16 cellular contexts compared by ENCODE assay signal in genomic region chr5:134380367-134380766, GRCh38. TPM values are rescaled to one million over a fixed set of nuclear protein-coding genes. Genes with fewer than 3 reads are reported as not detected.
DNase-seq lines count a peak whose midpoint lies in the region; ATAC-seq lines count a peak whose summit lies in the region.
"Had no signal": no experiment of that assay in that cellular context is flagged by ENCODE, and none has a peak within 500 bp of the region (broad histone marks: within the 10 kb centered on the region; RNA-seq: fewer than 3 reads in every experiment).

No MANE protein-coding gene starts in this region.

- H3K27me3 Mint-ChIP-seq in activated CD4-positive, alpha-beta T cell treated with anti-CD3 and anti-CD28 coated beads, Interleukin-2, amount 10 ng/mL, durations not matched to agents 7 days and 5 days: no peaks in the 10 kb centered on the region
- H3K27me3 Mint-ChIP-seq in CD4-positive, CD25-positive, alpha-beta regulatory T cell: no peaks in the 10 kb centered on the region
- H3K27me3 Mint-ChIP-seq in naive thymus-derived CD4-positive, alpha-beta T cell: no peaks in the 10 kb centered on the region

- H3K27ac ChIP-seq in CD4-positive, CD25-positive, alpha-beta regulatory T cell (ENCODE audit: insufficient read depth, low read length, poor library complexity, severe bottlenecking): peak overlapping the region; percentile 29
- H3K27ac ChIP-seq in KOPT-K1 (ENCODE audit: low read depth, low read length, poor library complexity, severe bottlenecking): peak overlapping the region; percentile 75
- H3K27ac ChIP-seq in naive thymus-derived CD4-positive, alpha-beta T cell (ENCODE audit: low read depth, low read length): peak overlapping the region; percentile 47
- H3K27ac ChIP-seq: BLaER1, KMS-11, PC-9 had no signal

- no peaks in the 10 kb centered on the region for H3K9me3 Mint-ChIP-seq in activated CD4-positive, alpha-beta T cell treated with anti-CD3 and anti-CD28 coated beads, Interleukin-2, amount 10 ng/mL, durations not matched to agents 7 days and 5 days
- no peaks in the 10 kb centered on the region for H3K9me3 Mint-ChIP-seq in CD4-positive, CD25-positive, alpha-beta regulatory T cell
- no peaks in the 10 kb centered on the region for H3K9me3 Mint-ChIP-seq in naive thymus-derived CD4-positive, alpha-beta T cell

- peak overlapping the region; percentile 47 for H3K27ac Mint-ChIP-seq in activated CD4-positive, alpha-beta T cell treated with anti-CD3 and anti-CD28 coated beads, Interleukin-2, amount 10 ng/mL, durations not matched to agents 7 days and 5 days
- H3K27ac Mint-ChIP-seq in CD4-positive, CD25-positive, alpha-beta regulatory T cell: peak overlapping the region in 2 of 3 donors; percentile 12 to 75
- H3K27ac Mint-ChIP-seq in naive thymus-derived CD4-positive, alpha-beta T cell: peak overlapping the region in 8 of 9 donors; percentile 0 to 91 (median 79)

- peak overlapping the region; percentile 4 for H3K4me3 Mint-ChIP-seq in activated CD4-positive, alpha-beta T cell treated with anti-CD3 and anti-CD28 coated beads, Interleukin-2, amount 10 ng/mL, durations not matched to agents 7 days and 5 days
- H3K4me3 Mint-ChIP-seq in CD4-positive, CD25-positive, alpha-beta regulatory T cell: peak overlapping the region in 3 of 4 donors; percentile 5 to 80 (median 27)
- H3K4me3 Mint-ChIP-seq in naive thymus-derived CD4-positive, alpha-beta T cell: peak overlapping the region in 9 of 10 donors; percentile 26 to 82 (median 57)

- POLR2A ChIA-PET in activated CD4-positive, alpha-beta T cell treated with anti-CD3 and anti-CD28 coated beads, Interleukin-2, amount 10 ng/mL, durations not matched to agents 7 days and 5 days (lab: Charles Lee): no interaction called here
- POLR2A ChIA-PET in naive thymus-derived CD4-positive, alpha-beta T cell (lab: Charles Lee): interaction anchor here (1.1 to 3.1 kb wide), 3 partner anchors 9 to 32 kb away, joined by 3 to 28 read pairs (median 10); partner anchors contain the start of genes CDKL3, CDKN2AIPNL and UBE2B

- ATAC-seq in CD4-positive, CD25-positive, alpha-beta regulatory T cell (ENCODE audit: low read depth in 2 of 2): no peak
- peak; percentile 66 for ATAC-seq in naive thymus-derived CD4-positive, alpha-beta T cell

- peaks cover 19% of the 10 kb centered on the region for H3K4me1 ChIP-seq in CD4-positive, CD25-positive, alpha-beta regulatory T cell (ENCODE audit: control insufficient read depth, insufficient read depth, low read length, poor library complexity, severe bottlenecking)
- H3K4me1 ChIP-seq in naive thymus-derived CD4-positive, alpha-beta T cell (ENCODE audit: control insufficient read depth in 2 of 2, insufficient read depth in 2 of 2, low read length in 2 of 2): peaks cover 0 to 8% of the 10 kb centered on the region in 2 donors
- H3K4me1 ChIP-seq: BLaER1 had no signal

- peaks cover 44% of the 10 kb centered on the region for H3K4me1 Mint-ChIP-seq in activated CD4-positive, alpha-beta T cell treated with anti-CD3 and anti-CD28 coated beads, Interleukin-2, amount 10 ng/mL, durations not matched to agents 7 days and 5 days
- peaks cover 27 to 57% (median 41%) of the 10 kb centered on the region in 4 donors for H3K4me1 Mint-ChIP-seq in CD4-positive, CD25-positive, alpha-beta regulatory T cell
- H3K4me1 Mint-ChIP-seq in naive thymus-derived CD4-positive, alpha-beta T cell: peaks cover 28 to 66% (median 48%) of the 10 kb centered on the region in 7 donors

- peaks cover 73% of the 10 kb centered on the region for H3K36me3 ChIP-seq in CD4-positive, CD25-positive, alpha-beta regulatory T cell (ENCODE audit: control insufficient read depth, insufficient read depth, low read length)
- peaks cover 78% of the 10 kb centered on the region for H3K36me3 ChIP-seq in KOPT-K1 (ENCODE audit: insufficient read depth, low read length)
- peaks cover 12 to 67% (median 22%) of the 10 kb centered on the region in 3 experiments for H3K36me3 ChIP-seq in naive thymus-derived CD4-positive, alpha-beta T cell (ENCODE audit: control insufficient read depth in 2 of 3, insufficient read depth in 3 of 3, low read length in 3 of 3)

- no peaks in the 10 kb centered on the region for H3K27me3 ChIP-seq in CD4-positive, CD25-positive, alpha-beta regulatory T cell (ENCODE audit: control insufficient read depth, insufficient read depth, low read length)
- no peaks in the 10 kb centered on the region for H3K27me3 ChIP-seq in naive thymus-derived CD4-positive, alpha-beta T cell (ENCODE audit: control insufficient read depth in 2 of 2, insufficient read depth in 2 of 2, low read length in 2 of 2)
- H3K27me3 ChIP-seq: BLaER1 had no signal

- peak overlapping the region; percentile 0 for H3K4me3 ChIP-seq in CD4-positive, CD25-positive, alpha-beta regulatory T cell (ENCODE audit: low read depth, low read length)
- no peak overlapping the region for H3K4me3 ChIP-seq in naive thymus-derived CD4-positive, alpha-beta T cell (ENCODE audit: low read length)
- H3K4me3 ChIP-seq: BLaER1, PC-9 had no signal

- H3K36me3 Mint-ChIP-seq in activated CD4-positive, alpha-beta T cell treated with anti-CD3 and anti-CD28 coated beads, Interleukin-2, amount 10 ng/mL, durations not matched to agents 7 days and 5 days (ENCODE audit: low read depth): peaks cover 61% of the 10 kb centered on the region
- peaks cover 34% of the 10 kb centered on the region for H3K36me3 Mint-ChIP-seq in CD4-positive, CD25-positive, alpha-beta regulatory T cell
- H3K36me3 Mint-ChIP-seq in naive thymus-derived CD4-positive, alpha-beta T cell: peaks cover 0 to 41% (median 26%) of the 10 kb centered on the region in 5 donors

- CTCF ChIA-PET in activated CD4-positive, alpha-beta T cell treated with anti-CD3 and anti-CD28 coated beads, Interleukin-2, amount 10 ng/mL, durations not matched to agents 7 days and 5 days (lab: Charles Lee): interaction anchor here (0.6 to 2.9 kb wide), 9 partner anchors 8 to 1361 kb away, joined by 3 to 8 read pairs (median 4); partner anchors contain the start of genes CDKN2AIPNL and UBE2B
- CTCF ChIA-PET in naive thymus-derived CD4-positive, alpha-beta T cell (lab: Charles Lee): no interaction called here

- peak; percentile 23 for DNase-seq in activated CD4-positive, alpha-beta T cell treated with anti-CD3 and anti-CD28 coated beads, Interleukin-2, amount 10 ng/mL, durations not matched to agents 7 days and 5 days
- no peak for DNase-seq in activated CD4-positive, alpha-beta T cell treated with anti-CD3 and anti-CD28 coated beads, Interleukin-2, amount 50 U/mL, for 48 hours
- DNase-seq in CD4-positive, CD25-positive, alpha-beta regulatory T cell: peak in 2 of 3 donors; percentile 27 to 34
- DNase-seq in naive thymus-derived CD4-positive, alpha-beta T cell: peak in 7 of 9 donors; percentile 16 to 70 (median 47)
- DNase-seq in NCI-H82 (lab: John Stamatoyannopoulos, UW) (no peak), C1 segment of cervical spinal cord (lab: John Stamatoyannopoulos, UW) (no peak)
- DNase-seq: COR-L47, GOT3, NCI-H1048, NCI-H146, NCI-H2081, NCI-H510A treated with DMSO at 0.1 percent for 48 hours, PC-9 had no signal

- intact Hi-C loops in naive thymus-derived CD4-positive, alpha-beta T cell (cut with micrococcal nuclease): loop anchor here in 1 of 2 donors (1.0 kb wide), 1 partner anchor 8 kb away; no protein-coding TSS in a partner anchor

- no peaks in the 10 kb centered on the region for H3K9me3 ChIP-seq in CD4-positive, CD25-positive, alpha-beta regulatory T cell (ENCODE audit: control insufficient read depth in 2 of 2, low read length in 2 of 2)
- H3K9me3 ChIP-seq in KOPT-K1 (ENCODE audit: insufficient read depth, low read length, poor library complexity, severe bottlenecking): no peaks in the 10 kb centered on the region
- H3K9me3 ChIP-seq in naive thymus-derived CD4-positive, alpha-beta T cell (ENCODE audit: control insufficient read depth in 2 of 3, low read length in 3 of 3): no peaks in the 10 kb centered on the region
- H3K9me3 ChIP-seq: BLaER1 had no signal

RNA-seq across cellular contexts. Expression of gene UBE2B, which starts 9.0 kb away (rescaled TPM):
- total RNA-seq in activated CD4-positive, alpha-beta T cell treated with anti-CD3 and anti-CD28 coated beads, Interleukin-2, amount 10 ng/mL, durations not matched to agents 7 days and 5 days: 10 to 100 TPM; 79.2 to 87.4 TPM
- 142 TPM for total RNA-seq in CD4-positive, CD25-positive, alpha-beta regulatory T cell
- polyA plus RNA-seq in CD4-positive, CD25-positive, alpha-beta regulatory T cell: 100 to 1,000 TPM in 1 of 4 donors, 10 to 100 TPM in 3; 84.5 to 110 (median 95.3) TPM
- 100 to 1,000 TPM in 4 of 5 experiments, 10 to 100 TPM in 1; 91.4 to 141 (median 124) TPM for total RNA-seq in naive thymus-derived CD4-positive, alpha-beta T cell
- 100 to 1,000 TPM in 1 of 2 donors, 10 to 100 TPM in 1; 89.2 to 116 TPM for polyA plus RNA-seq in naive thymus-derived CD4-positive, alpha-beta T cell

RNA-seq across cellular contexts. Expression of gene CDKL3, which starts 13.4 kb away (rescaled TPM):
- total RNA-seq in activated CD4-positive, alpha-beta T cell treated with anti-CD3 and anti-CD28 coated beads, Interleukin-2, amount 10 ng/mL, durations not matched to agents 7 days and 5 days: 1 to 10 TPM in 1 of 2 experiments, under 1 TPM in 1; 0.60 to 1.6 TPM
- total RNA-seq in CD4-positive, CD25-positive, alpha-beta regulatory T cell: not detected
- under 1 TPM in 2 of 4 donors, not detected in 2; 0.61 to 0.71 TPM for polyA plus RNA-seq in CD4-positive, CD25-positive, alpha-beta regulatory T cell
- 1 to 10 TPM in 3 of 5 experiments, under 1 TPM in 2; 0.27 to 1.9 (median 1.2) TPM for total RNA-seq in naive thymus-derived CD4-positive, alpha-beta T cell
- polyA plus RNA-seq in naive thymus-derived CD4-positive, alpha-beta T cell: 1 to 10 TPM in 1 of 2 donors, under 1 TPM in 1; 0.26 to 1.5 TPM

RNA-seq across cellular contexts. Expression of gene CDKN2AIPNL, which starts 31.3 kb away (rescaled TPM):
- total RNA-seq in activated CD4-positive, alpha-beta T cell treated with anti-CD3 and anti-CD28 coated beads, Interleukin-2, amount 10 ng/mL, durations not matched to agents 7 days and 5 days: 10 to 100 TPM; 24.1 to 27.6 TPM
- total RNA-seq in CD4-positive, CD25-positive, alpha-beta regulatory T cell: 13.5 TPM
- 10 to 100 TPM; 24.6 to 32.4 (median 30.4) TPM for polyA plus RNA-seq in CD4-positive, CD25-positive, alpha-beta regulatory T cell
- 10 to 100 TPM; 11.5 to 20.8 (median 16.8) TPM for total RNA-seq in naive thymus-derived CD4-positive, alpha-beta T cell
- 10 to 100 TPM; 25.8 to 29.1 TPM for polyA plus RNA-seq in naive thymus-derived CD4-positive, alpha-beta T cell

Comparison
In these comparisons a context has a peak if more than half of its experiments do, and no peak if none do; other contexts are left out.
1. DNase-seq: peak in activated CD4-positive, alpha-beta T cell treated with anti-CD3 and anti-CD28 coated beads, Interleukin-2, amount 10 ng/mL, durations not matched to agents 7 days and 5 days (single experiment), CD4-positive, CD25-positive, alpha-beta regulatory T cell (2 of 3) and naive thymus-derived CD4-positive, alpha-beta T cell (7 of 9); none in activated CD4-positive, alpha-beta T cell treated with anti-CD3 and anti-CD28 coated beads, Interleukin-2, amount 50 U/mL, for 48 hours (0 of 2), NCI-H82 (single experiment) and C1 segment of cervical spinal cord (0 of 14).
2. H3K4me3 Mint-ChIP-seq: peak in every context shown above with its lines; median percentile 57 in naive thymus-derived CD4-positive, alpha-beta T cell; 27 in CD4-positive, CD25-positive, alpha-beta regulatory T cell; 4 in activated CD4-positive, alpha-beta T cell treated with anti-CD3 and anti-CD28 coated beads, Interleukin-2, amount 10 ng/mL, durations not matched to agents 7 days and 5 days.
3. Peak in every context shown above with its lines, with median percentiles within 50 percentile points of each other: H3K27ac Mint-ChIP-seq and H3K27ac ChIP-seq.